1 cellular context compared by ENCODE assay signal in the genomic region with DNA sequence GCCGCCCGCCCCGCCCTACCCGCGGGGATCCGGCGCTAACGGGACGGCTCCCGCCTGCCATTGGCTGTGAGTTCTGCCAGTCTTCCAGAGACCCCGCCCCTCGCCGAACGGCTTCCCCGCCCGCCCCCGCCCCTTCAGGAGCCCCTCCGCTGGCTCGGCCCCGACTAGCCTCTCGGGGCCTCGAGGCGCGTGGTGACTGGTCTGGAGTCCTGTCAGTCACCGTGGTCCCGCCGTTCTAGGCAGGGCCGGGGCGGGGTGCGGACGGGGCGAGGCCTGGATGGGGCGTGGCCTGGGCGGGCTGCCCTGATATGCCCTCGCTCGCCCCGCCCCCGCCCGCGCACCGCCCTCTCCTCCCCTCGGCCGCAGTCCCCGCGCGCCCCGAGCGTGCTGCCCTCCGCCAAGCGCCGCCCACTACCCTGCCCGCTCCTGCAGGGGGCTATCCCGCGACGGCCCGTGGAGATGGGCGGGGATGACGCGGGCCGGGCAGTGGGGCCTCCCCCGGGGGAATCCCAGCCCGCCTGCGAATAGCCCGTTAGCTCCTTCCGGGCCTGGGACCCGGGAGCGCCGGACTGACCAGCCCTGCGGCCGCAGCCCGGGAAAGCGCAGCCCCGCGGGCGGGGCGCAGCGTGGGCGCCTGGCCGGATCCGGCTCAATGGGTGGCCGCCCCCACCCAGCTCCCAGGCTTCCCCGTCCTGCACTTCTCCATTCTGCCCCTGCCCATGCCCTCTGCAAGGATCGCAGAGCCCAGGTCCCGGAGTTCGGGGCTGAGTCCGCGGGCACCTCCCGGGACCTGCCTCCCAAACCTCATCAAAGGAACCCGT.
TF ChIP-seq lines count a peak whose summit lies in the region.

No MANE protein-coding gene starts in this region.

TF ChIP-seq in HepG2, 621 proteins besides CTCF, POLR2A, EP300 and RAD21 (continued from another document and continues in another):
- TF ChIP-seq ZNF670 (CRISPR knock-in tag; IDR thresholded peaks at IDR 0.05; ENCODE audit: borderline replicate concordance) (no peak), SNRNP70 (IDR thresholded peaks at IDR 0.05; ENCODE audit: low read depth, low read length) (no peak), ZNF12 (CRISPR knock-in tag; IDR thresholded peaks at IDR 0.05) (0 out of 2 replicates have a peak, but pooled peaks have one; percentile 17), ZNF772 (CRISPR knock-in tag; IDR thresholded peaks at IDR 0.05) (no peak), ZNF839 (CRISPR knock-in tag; IDR thresholded peaks at IDR 0.05; ENCODE audit: borderline replicate concordance) (no peak), ASH2L (IDR thresholded peaks at IDR 0.05; ENCODE audit: insufficient read length, low read depth, low read length) (no peak), MEIS2 (CRISPR knock-in tag; IDR thresholded peaks at IDR 0.05) (no peak), NFIC (IDR thresholded peaks at IDR 0.05; ENCODE audit: low read length) (no peak), NR1H2 (CRISPR knock-in tag; IDR thresholded peaks at IDR 0.05; ENCODE audit: borderline replicate concordance, low read depth) (no peak), ZNF781 (CRISPR knock-in tag; IDR thresholded peaks at IDR 0.05; ENCODE audit: borderline replicate concordance, not compliant biosample characterization) (no peak), HOXA7 (CRISPR knock-in tag; IDR thresholded peaks at IDR 0.05) (no peak), SP140L (CRISPR knock-in tag; IDR thresholded peaks at IDR 0.05; ENCODE audit: borderline replicate concordance) (no peak), RFXAP (CRISPR knock-in tag; IDR thresholded peaks at IDR 0.05; ENCODE audit: borderline replicate concordance) (no peak), XRCC5 (optimal IDR thresholded peaks at IDR 0.05; ENCODE audit: low read length) (peak; percentile 22), XBP1 (CRISPR knock-in tag; IDR thresholded peaks at IDR 0.05) (no peak), GABPB1 (CRISPR knock-in tag; IDR thresholded peaks at IDR 0.05) (peak; percentile 86), SAP130 (CRISPR knock-in tag; IDR thresholded peaks at IDR 0.05; ENCODE audit: low read depth) (peak; percentile 69), ZNF724P (CRISPR knock-in tag; IDR thresholded peaks at IDR 0.05; ENCODE audit: borderline replicate concordance) (no peak), ZNF468 (CRISPR knock-in tag; IDR thresholded peaks at IDR 0.05) (no peak), KAT7 (CRISPR knock-in tag; IDR thresholded peaks at IDR 0.05; ENCODE audit: borderline replicate concordance) (0 out of 2 replicates have a peak, but pooled peaks have one; percentile 56), FOSL2 (CRISPR knock-in tag; IDR thresholded peaks at IDR 0.05) (no peak), MED8 (CRISPR knock-in tag; IDR thresholded peaks at IDR 0.05; ENCODE audit: insufficient replicate concordance) (no peak), ZNF282 (IDR thresholded peaks at IDR 0.05; ENCODE audit: partially characterized antibody) (no peak), CBX2 (IDR thresholded peaks at IDR 0.05; ENCODE audit: low read depth, low read length) (no peak), CBX2 (CRISPR knock-in tag; IDR thresholded peaks at IDR 0.05; ENCODE audit: low read depth) (no peak), ZNF546 (CRISPR knock-in tag; conservative IDR thresholded peaks at IDR 0.05) (no peak), ZNF816 (CRISPR knock-in tag; IDR thresholded peaks at IDR 0.05; ENCODE audit: borderline replicate concordance) (no peak), CREM (IDR thresholded peaks at IDR 0.05) (no peak), CREM (CRISPR knock-in tag; IDR thresholded peaks at IDR 0.05) (no peak)
- TF ChIP-seq, protein P1, sequence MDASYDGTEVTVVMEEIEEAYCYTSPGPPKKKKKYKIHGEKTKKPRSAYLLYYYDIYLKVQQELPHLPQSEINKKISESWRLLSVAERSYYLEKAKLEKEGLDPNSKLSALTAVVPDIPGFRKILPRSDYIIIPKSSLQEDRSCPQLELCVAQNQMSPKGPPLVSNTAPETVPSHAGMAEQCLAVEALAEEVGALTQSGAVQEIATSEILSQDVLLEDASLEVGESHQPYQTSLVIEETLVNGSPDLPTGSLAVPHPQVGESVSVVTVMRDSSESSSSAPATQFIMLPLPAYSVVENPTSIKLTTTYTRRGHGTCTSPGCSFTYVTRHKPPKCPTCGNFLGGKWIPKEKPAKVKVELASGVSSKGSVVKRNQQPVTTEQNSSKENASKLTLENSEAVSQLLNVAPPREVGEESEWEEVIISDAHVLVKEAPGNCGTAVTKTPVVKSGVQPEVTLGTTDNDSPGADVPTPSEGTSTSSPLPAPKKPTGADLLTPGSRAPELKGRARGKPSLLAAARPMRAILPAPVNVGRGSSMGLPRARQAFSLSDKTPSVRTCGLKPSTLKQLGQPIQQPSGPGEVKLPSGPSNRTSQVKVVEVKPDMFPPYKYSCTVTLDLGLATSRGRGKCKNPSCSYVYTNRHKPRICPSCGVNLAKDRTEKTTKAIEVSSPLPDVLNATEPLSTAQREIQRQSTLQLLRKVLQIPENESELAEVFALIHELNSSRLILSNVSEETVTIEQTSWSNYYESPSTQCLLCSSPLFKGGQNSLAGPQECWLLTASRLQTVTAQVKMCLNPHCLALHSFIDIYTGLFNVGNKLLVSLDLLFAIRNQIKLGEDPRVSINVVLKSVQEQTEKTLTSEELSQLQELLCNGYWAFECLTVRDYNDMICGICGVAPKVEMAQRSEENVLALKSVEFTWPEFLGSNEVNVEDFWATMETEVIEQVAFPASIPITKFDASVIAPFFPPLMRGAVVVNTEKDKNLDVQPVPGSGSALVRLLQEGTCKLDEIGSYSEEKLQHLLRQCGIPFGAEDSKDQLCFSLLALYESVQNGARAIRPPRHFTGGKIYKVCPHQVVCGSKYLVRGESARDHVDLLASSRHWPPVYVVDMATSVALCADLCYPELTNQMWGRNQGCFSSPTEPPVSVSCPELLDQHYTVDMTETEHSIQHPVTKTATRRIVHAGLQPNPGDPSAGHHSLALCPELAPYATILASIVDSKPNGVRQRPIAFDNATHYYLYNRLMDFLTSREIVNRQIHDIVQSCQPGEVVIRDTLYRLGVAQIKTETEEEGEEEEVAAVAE (CRISPR knock-in tag; IDR thresholded peaks at IDR 0.05; ENCODE audit: borderline replicate concordance) = no peak
- TF ChIP-seq, protein P2, sequence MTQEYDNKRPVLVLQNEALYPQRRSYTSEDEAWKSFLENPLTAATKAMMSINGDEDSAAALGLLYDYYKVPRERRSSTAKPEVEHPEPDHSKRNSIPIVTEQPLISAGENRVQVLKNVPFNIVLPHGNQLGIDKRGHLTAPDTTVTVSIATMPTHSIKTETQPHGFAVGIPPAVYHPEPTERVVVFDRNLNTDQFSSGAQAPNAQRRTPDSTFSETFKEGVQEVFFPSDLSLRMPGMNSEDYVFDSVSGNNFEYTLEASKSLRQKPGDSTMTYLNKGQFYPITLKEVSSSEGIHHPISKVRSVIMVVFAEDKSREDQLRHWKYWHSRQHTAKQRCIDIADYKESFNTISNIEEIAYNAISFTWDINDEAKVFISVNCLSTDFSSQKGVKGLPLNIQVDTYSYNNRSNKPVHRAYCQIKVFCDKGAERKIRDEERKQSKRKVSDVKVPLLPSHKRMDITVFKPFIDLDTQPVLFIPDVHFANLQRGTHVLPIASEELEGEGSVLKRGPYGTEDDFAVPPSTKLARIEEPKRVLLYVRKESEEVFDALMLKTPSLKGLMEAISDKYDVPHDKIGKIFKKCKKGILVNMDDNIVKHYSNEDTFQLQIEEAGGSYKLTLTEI (CRISPR knock-in tag; conservative IDR thresholded peaks at IDR 0.05) = no peak
- TF ChIP-seq, protein P3, sequence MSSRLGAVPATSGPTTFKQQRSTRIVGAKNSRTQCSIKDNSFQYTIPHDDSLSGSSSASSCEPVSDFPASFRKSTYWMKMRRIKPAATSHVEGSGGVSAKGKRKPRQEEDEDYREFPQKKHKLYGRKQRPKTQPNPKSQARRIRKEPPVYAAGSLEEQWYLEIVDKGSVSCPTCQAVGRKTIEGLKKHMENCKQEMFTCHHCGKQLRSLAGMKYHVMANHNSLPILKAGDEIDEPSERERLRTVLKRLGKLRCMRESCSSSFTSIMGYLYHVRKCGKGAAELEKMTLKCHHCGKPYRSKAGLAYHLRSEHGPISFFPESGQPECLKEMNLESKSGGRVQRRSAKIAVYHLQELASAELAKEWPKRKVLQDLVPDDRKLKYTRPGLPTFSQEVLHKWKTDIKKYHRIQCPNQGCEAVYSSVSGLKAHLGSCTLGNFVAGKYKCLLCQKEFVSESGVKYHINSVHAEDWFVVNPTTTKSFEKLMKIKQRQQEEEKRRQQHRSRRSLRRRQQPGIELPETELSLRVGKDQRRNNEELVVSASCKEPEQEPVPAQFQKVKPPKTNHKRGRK (CRISPR knock-in tag; IDR thresholded peaks at IDR 0.05) = no peak
- TF ChIP-seq, protein P4, sequence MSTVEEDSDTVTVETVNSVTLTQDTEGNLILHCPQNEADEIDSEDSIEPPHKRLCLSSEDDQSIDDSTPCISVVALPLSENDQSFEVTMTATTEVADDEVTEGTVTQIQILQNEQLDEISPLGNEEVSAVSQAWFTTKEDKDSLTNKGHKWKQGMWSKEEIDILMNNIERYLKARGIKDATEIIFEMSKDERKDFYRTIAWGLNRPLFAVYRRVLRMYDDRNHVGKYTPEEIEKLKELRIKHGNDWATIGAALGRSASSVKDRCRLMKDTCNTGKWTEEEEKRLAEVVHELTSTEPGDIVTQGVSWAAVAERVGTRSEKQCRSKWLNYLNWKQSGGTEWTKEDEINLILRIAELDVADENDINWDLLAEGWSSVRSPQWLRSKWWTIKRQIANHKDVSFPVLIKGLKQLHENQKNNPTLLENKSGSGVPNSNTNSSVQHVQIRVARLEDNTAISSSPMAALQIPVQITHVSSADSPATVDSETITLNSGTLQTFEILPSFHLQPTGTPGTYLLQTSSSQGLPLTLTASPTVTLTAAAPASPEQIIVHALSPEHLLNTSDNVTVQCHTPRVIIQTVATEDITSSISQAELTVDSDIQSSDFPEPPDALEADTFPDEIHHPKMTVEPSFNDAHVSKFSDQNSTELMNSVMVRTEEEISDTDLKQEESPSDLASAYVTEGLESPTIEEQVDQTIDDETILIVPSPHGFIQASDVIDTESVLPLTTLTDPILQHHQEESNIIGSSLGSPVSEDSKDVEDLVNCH (CRISPR knock-in tag; IDR thresholded peaks at IDR 0.05) = no peak
- TF ChIP-seq, protein P5, sequence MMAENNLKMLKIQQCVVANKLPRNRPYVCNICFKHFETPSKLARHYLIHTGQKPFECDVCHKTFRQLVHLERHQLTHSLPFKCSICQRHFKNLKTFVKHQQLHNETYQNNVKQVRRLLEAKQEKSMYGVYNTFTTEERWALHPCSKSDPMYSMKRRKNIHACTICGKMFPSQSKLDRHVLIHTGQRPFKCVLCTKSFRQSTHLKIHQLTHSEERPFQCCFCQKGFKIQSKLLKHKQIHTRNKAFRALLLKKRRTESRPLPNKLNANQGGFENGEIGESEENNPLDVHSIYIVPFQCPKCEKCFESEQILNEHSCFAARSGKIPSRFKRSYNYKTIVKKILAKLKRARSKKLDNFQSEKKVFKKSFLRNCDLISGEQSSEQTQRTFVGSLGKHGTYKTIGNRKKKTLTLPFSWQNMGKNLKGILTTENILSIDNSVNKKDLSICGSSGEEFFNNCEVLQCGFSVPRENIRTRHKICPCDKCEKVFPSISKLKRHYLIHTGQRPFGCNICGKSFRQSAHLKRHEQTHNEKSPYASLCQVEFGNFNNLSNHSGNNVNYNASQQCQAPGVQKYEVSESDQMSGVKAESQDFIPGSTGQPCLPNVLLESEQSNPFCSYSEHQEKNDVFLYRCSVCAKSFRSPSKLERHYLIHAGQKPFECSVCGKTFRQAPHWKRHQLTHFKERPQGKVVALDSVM (CRISPR knock-in tag; IDR thresholded peaks at IDR 0.05) = no peak
- TF ChIP-seq, protein P6, sequence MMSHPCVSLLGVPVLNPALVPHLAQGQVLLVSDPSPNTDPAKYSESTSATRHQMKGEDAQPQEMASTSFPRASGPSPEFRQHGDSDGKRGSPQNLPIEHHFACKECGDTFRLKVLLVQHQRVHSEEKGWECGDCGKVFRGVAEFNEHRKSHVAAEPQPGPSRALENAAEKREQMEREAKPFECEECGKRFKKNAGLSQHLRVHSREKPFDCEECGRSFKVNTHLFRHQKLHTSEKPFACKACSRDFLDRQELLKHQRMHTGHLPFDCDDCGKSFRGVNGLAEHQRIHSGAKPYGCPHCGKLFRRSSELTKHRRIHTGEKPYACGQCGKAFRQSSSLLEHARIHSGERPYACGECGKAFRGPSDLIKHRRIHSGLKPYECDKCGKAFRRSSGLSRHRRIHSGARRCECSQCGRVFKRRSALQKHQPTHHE (CRISPR knock-in tag; IDR thresholded peaks at IDR 0.05; ENCODE audit: borderline replicate concordance) = no peak; the same call in 1 of the 2 replicates
- TF ChIP-seq, protein P7, sequence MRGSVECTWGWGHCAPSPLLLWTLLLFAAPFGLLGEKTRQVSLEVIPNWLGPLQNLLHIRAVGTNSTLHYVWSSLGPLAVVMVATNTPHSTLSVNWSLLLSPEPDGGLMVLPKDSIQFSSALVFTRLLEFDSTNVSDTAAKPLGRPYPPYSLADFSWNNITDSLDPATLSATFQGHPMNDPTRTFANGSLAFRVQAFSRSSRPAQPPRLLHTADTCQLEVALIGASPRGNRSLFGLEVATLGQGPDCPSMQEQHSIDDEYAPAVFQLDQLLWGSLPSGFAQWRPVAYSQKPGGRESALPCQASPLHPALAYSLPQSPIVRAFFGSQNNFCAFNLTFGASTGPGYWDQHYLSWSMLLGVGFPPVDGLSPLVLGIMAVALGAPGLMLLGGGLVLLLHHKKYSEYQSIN (CRISPR knock-in tag; IDR thresholded peaks at IDR 0.05; ENCODE audit: borderline replicate concordance) = no peak
- TF ChIP-seq, protein P8, sequence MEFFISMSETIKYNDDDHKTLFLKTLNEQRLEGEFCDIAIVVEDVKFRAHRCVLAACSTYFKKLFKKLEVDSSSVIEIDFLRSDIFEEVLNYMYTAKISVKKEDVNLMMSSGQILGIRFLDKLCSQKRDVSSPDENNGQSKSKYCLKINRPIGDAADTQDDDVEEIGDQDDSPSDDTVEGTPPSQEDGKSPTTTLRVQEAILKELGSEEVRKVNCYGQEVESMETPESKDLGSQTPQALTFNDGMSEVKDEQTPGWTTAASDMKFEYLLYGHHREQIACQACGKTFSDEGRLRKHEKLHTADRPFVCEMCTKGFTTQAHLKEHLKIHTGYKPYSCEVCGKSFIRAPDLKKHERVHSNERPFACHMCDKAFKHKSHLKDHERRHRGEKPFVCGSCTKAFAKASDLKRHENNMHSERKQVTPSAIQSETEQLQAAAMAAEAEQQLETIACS (CRISPR knock-in tag; IDR thresholded peaks at IDR 0.05) = no peak
- TF ChIP-seq, protein P9, sequence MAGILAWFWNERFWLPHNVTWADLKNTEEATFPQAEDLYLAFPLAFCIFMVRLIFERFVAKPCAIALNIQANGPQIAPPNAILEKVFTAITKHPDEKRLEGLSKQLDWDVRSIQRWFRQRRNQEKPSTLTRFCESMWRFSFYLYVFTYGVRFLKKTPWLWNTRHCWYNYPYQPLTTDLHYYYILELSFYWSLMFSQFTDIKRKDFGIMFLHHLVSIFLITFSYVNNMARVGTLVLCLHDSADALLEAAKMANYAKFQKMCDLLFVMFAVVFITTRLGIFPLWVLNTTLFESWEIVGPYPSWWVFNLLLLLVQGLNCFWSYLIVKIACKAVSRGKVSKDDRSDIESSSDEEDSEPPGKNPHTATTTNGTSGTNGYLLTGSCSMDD (CRISPR knock-in tag; IDR thresholded peaks at IDR 0.05) = no peak
- TF ChIP-seq, protein P10, sequence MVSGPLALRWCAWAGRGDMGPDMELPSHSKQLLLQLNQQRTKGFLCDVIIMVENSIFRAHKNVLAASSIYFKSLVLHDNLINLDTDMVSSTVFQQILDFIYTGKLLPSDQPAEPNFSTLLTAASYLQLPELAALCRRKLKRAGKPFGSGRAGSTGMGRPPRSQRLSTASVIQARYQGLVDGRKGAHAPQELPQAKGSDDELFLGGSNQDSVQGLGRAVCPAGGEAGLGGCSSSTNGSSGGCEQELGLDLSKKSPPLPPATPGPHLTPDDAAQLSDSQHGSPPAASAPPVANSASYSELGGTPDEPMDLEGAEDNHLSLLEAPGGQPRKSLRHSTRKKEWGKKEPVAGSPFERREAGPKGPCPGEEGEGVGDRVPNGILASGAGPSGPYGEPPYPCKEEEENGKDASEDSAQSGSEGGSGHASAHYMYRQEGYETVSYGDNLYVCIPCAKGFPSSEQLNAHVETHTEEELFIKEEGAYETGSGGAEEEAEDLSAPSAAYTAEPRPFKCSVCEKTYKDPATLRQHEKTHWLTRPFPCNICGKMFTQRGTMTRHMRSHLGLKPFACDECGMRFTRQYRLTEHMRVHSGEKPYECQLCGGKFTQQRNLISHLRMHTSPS (CRISPR knock-in tag; IDR thresholded peaks at IDR 0.05; ENCODE audit: low read depth) = no peak
